26 cellular contexts compared by ENCODE assay signal in genomic region chr11:90646266-90646665, GRCh38.
"Had no signal": no experiment of that assay in that cellular context is flagged by ENCODE, and none has a peak within 500 bp of the region (broad histone marks: within the 10 kb centered on the region; RNA-seq: fewer than 3 reads in every experiment).

No MANE protein-coding gene starts in this region.

- H3K36me3 ChIP-seq: neutrophil, pancreas, right lobe of liver, sigmoid colon, spleen, stomach, thoracic aorta, thyroid gland, tibial nerve, upper lobe of left lung, vagina had no signal

- ATAC-seq: naive thymus-derived CD8-positive, alpha-beta T cell; natural killer cell treated with Interleukin-12 subunit alpha and Interleukin-12 subunit beta and Interleukin-15 and Interleukin-18, amount 100 ng/mL, for 72 hours; pancreas; psoas muscle; right cardiac atrium; right lobe of liver; stimulated activated effector memory CD8-positive, alpha-beta T cell treated with anti-CD3 and anti-CD28 coated beads, Interleukin-12 subunit alpha, Interleukin-12 subunit beta, amount 100 ng/mL, for 72 hours; stimulated activated naive B cell treated with anti-CD40 and anti-IgM and Interleukin-4, amounts not matched to agents 10 μg/mL and 1 μg/mL and 100 μg/mL, for 72 hours had no signal

- FAIRE-seq: pancreas, small intestine, urothelium cell line had no signal

- DNase-seq: naive B cell; naive thymus-derived CD8-positive, alpha-beta T cell; nephron progenitor cell; nucleus accumbens; pancreas; psoas muscle; right cardiac atrium; right lobe of liver; sigmoid colon; small intestine; spleen; stimulated activated CD4-positive, alpha-beta T cell treated with anti-CD3 and anti-CD28 coated beads, Interleukin-12 subunit alpha, Interleukin-12 subunit beta, amount 100 ng/mL, for 4 hours; stimulated activated CD4-positive, alpha-beta T cell treated with anti-CD3 and anti-CD28 coated beads, Interleukin-1b, Interleukin-23, amount 100 ng/mL, for 48 hours; stimulated activated CD4-positive, alpha-beta T cell treated with anti-CD3 and anti-CD28 coated beads, Interleukin-4, amount 100 ng/mL, for 24 hours; stimulated activated naive B cell treated with anti-CD40 and anti-IgM and Interleukin-4, amounts not matched to agents 10 μg/mL and 1 μg/mL and 100 μg/mL, for 72 hours; stimulated activated naive CD4-positive, alpha-beta T cell treated with Interleukin-2 at 50 U/mL for 16 hours; stomach; thyroid gland; upper lobe of left lung had no signal

- H3K27ac ChIP-seq: neutrophil, pancreas, psoas muscle, right lobe of liver, sigmoid colon, spleen, stomach, thoracic aorta, thyroid gland, tibial nerve, upper lobe of left lung, vagina had no signal

- H3K27me3 ChIP-seq: neutrophil, pancreas, right lobe of liver, sigmoid colon, spleen, stomach, thyroid gland, tibial nerve, upper lobe of left lung, vagina had no signal

- H3K4me3 ChIP-seq: pancreas, psoas muscle, right lobe of liver, sigmoid colon, spleen, stomach, thoracic aorta, thyroid gland, tibial nerve, upper lobe of left lung, vagina had no signal

- H3K4me1 ChIP-seq: pancreas, psoas muscle, right lobe of liver, sigmoid colon, spleen, stomach, thyroid gland, tibial nerve, upper lobe of left lung, vagina had no signal

- H3K9me3 ChIP-seq: neutrophil, pancreas, psoas muscle, right lobe of liver, sigmoid colon, spleen, stomach, thoracic aorta, thyroid gland, tibial nerve, upper lobe of left lung, vagina had no signal
